ENCODE assay signal across 8 cellular contexts in the genomic region with DNA sequence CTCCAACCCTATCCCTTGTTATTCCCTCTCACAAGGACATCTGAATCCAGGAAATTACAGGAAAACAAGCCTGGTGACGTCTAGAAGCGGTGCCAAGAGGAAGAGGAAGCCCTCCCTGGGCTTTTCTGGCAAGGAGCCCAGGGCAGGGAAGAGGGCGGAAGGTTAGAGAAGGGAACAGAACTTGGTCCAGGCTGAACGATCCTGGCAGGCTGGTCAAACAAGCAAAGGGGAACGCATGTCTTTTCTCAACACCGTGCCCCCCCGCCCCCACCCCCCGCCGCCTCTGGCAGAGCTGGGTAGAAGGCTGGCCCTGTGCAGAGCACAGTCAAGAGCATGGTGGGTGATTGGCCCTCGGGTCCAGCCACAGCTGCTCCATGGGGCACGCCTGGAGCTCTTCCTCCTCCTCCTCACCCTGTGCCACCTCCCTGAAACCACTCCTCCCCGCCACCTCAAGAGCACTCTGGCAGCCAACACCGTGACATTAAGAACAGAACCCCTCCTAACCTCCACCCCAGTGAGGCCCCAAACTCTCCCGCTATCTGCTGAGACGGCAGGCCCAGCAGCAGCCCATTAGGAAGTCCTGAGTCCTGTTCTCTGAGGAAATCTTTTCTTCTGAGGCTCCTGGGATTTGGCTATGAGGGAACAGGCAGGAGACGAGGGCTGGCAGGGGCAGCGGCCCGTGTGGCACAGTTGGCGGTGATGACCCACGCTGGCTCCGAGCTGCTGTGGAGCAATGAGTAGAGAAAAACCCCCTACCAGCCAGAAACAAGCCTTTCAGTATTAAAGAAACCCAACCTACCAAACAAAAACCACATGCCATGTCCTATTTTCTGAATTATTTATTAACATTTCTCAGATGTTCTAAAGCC. TPM values are rescaled to one million over a fixed set of nuclear protein-coding genes. Genes with fewer than 3 reads are reported as not detected.
DNase-seq lines count a peak whose midpoint lies in the region; ATAC-seq and TF ChIP-seq lines count a peak whose summit lies in the region.

No MANE protein-coding gene starts in this region.

- H3K4me1 ChIP-seq in ovary (ENCODE audit: insufficient read depth), result peaks cover 12% of the 10 kb centered on the region

- H3K36me3 ChIP-seq in ovary, result no peaks in the 10 kb centered on the region

- intact Hi-C loops in ovary (cut with DNase I), result loop anchor here in 2 of 4 donors (10.0 kb wide), 2 partner anchors 131 to 351 kb away; partner anchors contain the start of genes DDX28 (in 1 of the 2), DUS2 (in 1 of the 2), RANBP10 (in 1 of the 2) and TSNAXIP1 (in 1 of the 2)

- no peak for TF ChIP-seq POLR2A in ovary (IDR thresholded peaks at IDR 0.05)

- H3K27ac ChIP-seq in epithelial cell of prostate (peak overlapping the region; percentile 14), ovary (peak overlapping the region; percentile 46 to 72)

- ATAC-seq in GM21717 (IDR thresholded peaks at IDR 0.05; ENCODE audit: unreplicated experiment) (no peak), GM21447 (IDR thresholded peaks at IDR 0.05; ENCODE audit: unreplicated experiment) (no peak)

- H3K9me3 ChIP-seq in ovary, result no peaks in the 10 kb centered on the region

- 42 to 53% (median 45%) methylated on average over 21 of the region's 21 CpGs for WGBS in ovary, 3 donors

- H3K4me3 ChIP-seq in ovary, result no peak overlapping the region

- peak; percentile 18 for DNase-seq in COR-L47 (lab: John Stamatoyannopoulos, UW)
- peak; percentile 74 for DNase-seq in NCI-H69 (lab: John Stamatoyannopoulos, UW)
- DNase-seq in epithelial cell of prostate (ENCODE audit: low read depth, low spot score), result no peak
- peak; percentile 75 to 86 (median 75) for DNase-seq in ovary
- no peak for DNase-seq in activated gamma-delta T cell treated with Interleukin-2 at 50 U/mL for 16 hours
- no peak for DNase-seq in germinal center (ENCODE audit: low spot score)

- no peaks in the 10 kb centered on the region for H3K27me3 ChIP-seq in ovary

- no peak for TF ChIP-seq EP300 in ovary (IDR thresholded peaks at IDR 0.05)

- no peak for TF ChIP-seq CTCF in ovary (IDR thresholded peaks at IDR 0.05)

RNA-seq across cellular contexts. Expression of gene C16orf86, which starts 7.3 kb away (rescaled TPM):
- 1 to 10 TPM; 2.2 to 8.2 (median 4.6) TPM for total RNA-seq in ovary
- polyA plus RNA-seq in ovary, result 1 to 10 TPM in 1 of 2 donors, under 1 TPM in 1; 0.13 to 6.8 TPM

RNA-seq across cellular contexts. Expression of gene ENKD1, which starts 7.4 kb away (rescaled TPM):
- total RNA-seq in ovary, result 10 to 100 TPM; 17.3 to 45.6 (median 21.7) TPM
- 10 to 100 TPM in 1 of 2 donors, 1 to 10 TPM in 1; 8.0 to 29.8 TPM for polyA plus RNA-seq in ovary

RNA-seq across cellular contexts. Expression of gene PARD6A, which starts 13.2 kb away (rescaled TPM):
- 10 to 100 TPM in 1 of 7 donors, 1 to 10 TPM in 6; 2.7 to 12.9 (median 5.1) TPM for total RNA-seq in ovary
- 1 to 10 TPM in 1 of 2 donors, under 1 TPM in 1; 0.53 to 3.0 TPM for polyA plus RNA-seq in ovary

RNA-seq across cellular contexts. Expression of gene ACD, which starts 13.9 kb away (rescaled TPM):
- 10 to 100 TPM; 22.5 to 40.8 (median 29.4) TPM for total RNA-seq in ovary
- polyA plus RNA-seq in ovary, result 10 to 100 TPM in 1 of 2 donors, 1 to 10 TPM in 1; 5.3 to 35.8 TPM

RNA-seq across cellular contexts. Expression of gene CARMIL2, which starts 29.0 kb away (rescaled TPM):
- 1 to 10 TPM in 2 of 7 donors, under 1 TPM in 4, not detected in 1; 0.23 to 1.5 (median 0.61) TPM for total RNA-seq in ovary
- under 1 TPM; 0.10 to 0.51 TPM for polyA plus RNA-seq in ovary

Comparison
In these comparisons a context has a peak if more than half of its experiments do, and no peak if none do; other contexts are left out.
1. DNase-seq: peak in COR-L47 (single experiment), NCI-H69 (single experiment) and ovary (5 of 5); none in epithelial cell of prostate (single experiment), activated gamma-delta T cell treated with Interleukin-2 at 50 U/mL for 16 hours (single experiment) and germinal center (single experiment).